12 cellular contexts compared by ENCODE assay signal in genomic region chr2:136005462-136006205, GRCh38. TPM values are rescaled to one million over a fixed set of nuclear protein-coding genes. Genes with fewer than 3 reads are reported as not detected.
DNase-seq lines count a peak whose midpoint lies in the region; ATAC-seq, FAIRE-seq and TF ChIP-seq lines count a peak whose summit lies in the region.
"Had no signal": no experiment of that assay in that cellular context is flagged by ENCODE, and none has a peak within 500 bp of the region (broad histone marks: within the 10 kb centered on the region; RNA-seq: fewer than 3 reads in every experiment).

No MANE protein-coding gene starts in this region.

- H3K27ac ChIP-seq in PC-9 (no peak overlapping the region), hepatocyte (no peak overlapping the region)
- H3K27ac ChIP-seq: adrenal gland, right lobe of liver, thoracic aorta had no signal

- peak overlapping the region in 6 of 7 donors; percentile 72 to 99 (median 98) for H3K27ac Mint-ChIP-seq in CD14-positive monocyte
- peak overlapping the region; percentile 95 for H3K27ac Mint-ChIP-seq in T-helper 17 cell

- no peak for TF ChIP-seq POLR2A in H54 (IDR thresholded peaks at IDR 0.05; ENCODE audit: low read depth, low read length)

- TF ChIP-seq CTCF in CD14-positive monocyte (IDR thresholded peaks at IDR 0.05): no peak
- no peak for TF ChIP-seq CTCF in PC-9 (conservative IDR thresholded peaks at IDR 0.05)
- TF ChIP-seq CTCF in hepatocyte (IDR thresholded peaks at IDR 0.05; ENCODE audit: poor library complexity): no peak

- CTCF ChIA-PET in PC-9 (lab: Charles Lee): no interaction called here

- no peaks in the 10 kb centered on the region for H3F3A ChIP-seq in PC-9 (ENCODE audit: insufficient read depth, low read depth)

- intact Hi-C loops in CD14-positive monocyte (cut with micrococcal nuclease) (loop anchor here (5.0 to 10.0 kb wide), 6 partner anchors 47 to 319 kb away; partner anchors contain the start of gene CXCR4 (in 1 of the 2)), PC-9 (cut with micrococcal nuclease; ENCODE audit: unreplicated experiment) (no loop called here)

- H3K9me2 ChIP-seq in PC-9 (ENCODE audit: insufficient read depth) (no peaks in the 10 kb centered on the region), hepatocyte (replicated peaks; ENCODE audit: insufficient read depth) (no peaks in the 10 kb centered on the region)

- FAIRE-seq in H54 (lab: Jason Lieb, UNC): no peak

- peaks cover 0 to 5% (median 0%) of the 10 kb centered on the region in 7 donors for H3K9me3 Mint-ChIP-seq in CD14-positive monocyte

- H3K4me1 ChIP-seq in PC-9 (replicated peaks; ENCODE audit: insufficient read depth) (peaks cover 13% of the 10 kb centered on the region), hepatocyte (ENCODE audit: insufficient read depth) (no peaks in the 10 kb centered on the region)
- H3K4me1 ChIP-seq: adrenal gland, right lobe of liver had no signal

- DNase-seq in CD14-positive monocyte (ENCODE audit: low spot score): no peak
- DNase-seq in T-helper 17 cell: no peak
- no peak for DNase-seq in central memory CD4-positive, alpha-beta T cell
- no peak for DNase-seq in PC-9
- no peak for DNase-seq in H54 (ENCODE audit: insufficient read length, low spot score)
- DNase-seq in hepatocyte (ENCODE audit: low spot score): no peak
- DNase-seq: adrenal gland, hypothalamus, right lobe of liver had no signal

- H3K4me3 Mint-ChIP-seq in CD14-positive monocyte (no peak overlapping the region), T-helper 17 cell (no peak overlapping the region)

- peaks cover 67% of the 10 kb centered on the region for H3K4me1 Mint-ChIP-seq in CD14-positive monocyte
- H3K4me1 Mint-ChIP-seq in T-helper 17 cell: peaks cover 22% of the 10 kb centered on the region

- H3K36me3 Mint-ChIP-seq in CD14-positive monocyte (peaks cover 0 to 7% of the 10 kb centered on the region in 2 donors), T-helper 17 cell (ENCODE audit: low read depth) (peaks cover 3% of the 10 kb centered on the region)

- no peaks in the 10 kb centered on the region for H3K27me3 Mint-ChIP-seq in CD14-positive monocyte (ENCODE audit: low read depth in 3 of 3)
- no peaks in the 10 kb centered on the region for H3K27me3 Mint-ChIP-seq in T-helper 17 cell

- H4K20me1 ChIP-seq in PC-9 (ENCODE audit: insufficient read depth) (no peaks in the 10 kb centered on the region), hepatocyte (ENCODE audit: insufficient read depth, poor library complexity, severe bottlenecking) (no peaks in the 10 kb centered on the region)

- POLR2A ChIA-PET in PC-9 (lab: Charles Lee; ENCODE audit: unreplicated experiment): no interaction called here

- ATAC-seq in GM18870 (IDR thresholded peaks at IDR 0.05; ENCODE audit: unreplicated experiment) (peak; percentile 69), HG02981 (IDR thresholded peaks at IDR 0.05; ENCODE audit: unreplicated experiment) (peak; percentile 60), T-helper 17 cell (no peak)

- no peaks in the 10 kb centered on the region for H3K27me3 ChIP-seq in PC-9 (ENCODE audit: insufficient read depth, low read depth)
- no peaks in the 10 kb centered on the region for H3K27me3 ChIP-seq in hepatocyte
- H3K27me3 ChIP-seq: adrenal gland, right lobe of liver had no signal

- no peaks in the 10 kb centered on the region for H3K36me3 ChIP-seq in PC-9 (ENCODE audit: low read depth)
- no peaks in the 10 kb centered on the region for H3K36me3 ChIP-seq in hepatocyte (replicated peaks; ENCODE audit: insufficient read depth, low read depth)
- H3K36me3 ChIP-seq: adrenal gland, right lobe of liver, thoracic aorta had no signal

- BruUV-seq in PC-9 (replicated peaks; lab: Mats Ljungman, UMichigan): no TSS peak

- H3K79me2 ChIP-seq in PC-9 (ENCODE audit: low read depth) (no peaks in the 10 kb centered on the region), hepatocyte (no peaks in the 10 kb centered on the region)

- H3K9me3 ChIP-seq in T-helper 17 cell (ENCODE audit: control insufficient read depth, low read length, poor library complexity, severe bottlenecking) (no peaks in the 10 kb centered on the region), PC-9 (ENCODE audit: insufficient read depth, low read depth) (no peaks in the 10 kb centered on the region), hepatocyte (ENCODE audit: low read depth) (no peaks in the 10 kb centered on the region)
- H3K9me3 ChIP-seq: adrenal gland, right lobe of liver, thoracic aorta had no signal

- H3K4me3 ChIP-seq in PC-9 (no peak overlapping the region), hepatocyte (no peak overlapping the region)
- H3K4me3 ChIP-seq: adrenal gland, right lobe of liver, thoracic aorta had no signal

- WGBS in hepatocyte (ENCODE audit: low lambda C conversion rate, missing lambda C conversion rate): 84% methylated on average over 3 of the region's 3 CpGs

- H2AFZ ChIP-seq in PC-9: no peak overlapping the region
- no peak overlapping the region for H2AFZ ChIP-seq in hepatocyte

- H3K4me2 ChIP-seq in PC-9 (no peak overlapping the region), hepatocyte (no peak overlapping the region)

RNA-seq across cellular contexts. Expression of gene DARS1, which starts 20.2 kb away (rescaled TPM):
- polyA plus RNA-seq in CD14-positive monocyte: 10 to 100 TPM; 46.2 to 53.0 TPM
- 10 to 100 TPM; 53.8 to 72.1 TPM for total RNA-seq in T-helper 17 cell
- 54.3 and 63.0 TPM in 2 replicates for total RNA-seq in PC-9 (2021)
- 69.5 and 76.2 TPM in 2 replicates for total RNA-seq in hepatocyte
- 52.5 and 67.0 TPM in 2 replicates for polyA plus RNA-seq in hepatocyte
